10 cellular contexts compared by ENCODE assay signal in the genomic region with DNA sequence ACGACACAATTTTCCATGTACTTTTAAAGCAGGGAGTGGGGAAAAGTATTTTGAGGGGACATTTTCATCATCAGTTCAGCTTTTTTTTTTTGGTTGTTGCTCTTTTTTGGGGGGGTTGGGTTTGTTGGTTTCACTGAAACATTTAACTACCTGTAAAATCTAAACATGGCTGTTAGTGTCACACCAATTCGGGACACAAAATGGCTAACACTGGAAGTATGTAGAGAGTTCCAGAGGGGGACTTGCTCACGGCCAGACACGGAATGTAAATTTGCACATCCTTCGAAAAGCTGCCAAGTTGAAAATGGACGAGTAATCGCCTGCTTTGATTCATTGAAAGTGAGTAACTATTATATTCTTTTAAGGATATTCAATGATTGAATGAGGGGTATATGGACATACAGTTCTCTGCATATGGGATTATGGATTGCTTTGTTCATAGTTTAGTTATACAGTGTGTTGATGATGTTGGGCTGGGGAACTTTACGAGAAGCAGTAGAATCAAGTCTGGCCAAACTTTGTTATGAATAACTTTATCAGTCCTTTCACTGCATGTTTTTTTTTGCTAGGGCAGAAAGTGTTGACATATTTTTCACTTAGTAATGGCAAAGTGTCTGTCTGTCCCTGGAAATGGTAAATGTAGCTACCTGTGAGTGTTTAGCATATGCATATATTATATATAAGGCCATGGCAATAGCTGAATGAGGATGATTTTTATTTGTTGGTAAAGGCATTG. TPM values are rescaled to one million over a fixed set of nuclear protein-coding genes. Genes with fewer than 3 reads are reported as not detected.
DNase-seq lines count a peak whose midpoint lies in the region; ATAC-seq, FAIRE-seq and TF ChIP-seq lines count a peak whose summit lies in the region.
"Had no signal": no experiment of that assay in that cellular context is flagged by ENCODE, and none has a peak within 500 bp of the region (broad histone marks: within the 10 kb centered on the region; RNA-seq: fewer than 3 reads in every experiment).

No MANE protein-coding gene starts in this region.

- no peaks in the 10 kb centered on the region for H3K9me3 Mint-ChIP-seq in natural killer cell

- H3K36me3 Mint-ChIP-seq in natural killer cell: peaks cover 8% of the 10 kb centered on the region

- peak overlapping the region; percentile 76 to 89 for H3K27ac Mint-ChIP-seq in natural killer cell

- peak overlapping the region; percentile 92 for H3K4me2 ChIP-seq in GM12878 (ENCODE audit: control insufficient read depth, insufficient read depth)

- no peak for TF ChIP-seq CTCF in AG10803 (conservative IDR thresholded peaks at IDR 0.05; ENCODE audit: low read length)
- TF ChIP-seq CTCF in HFF-Myc (IDR thresholded peaks at IDR 0.05; ENCODE audit: low read depth, low read length, missing control alignments): no peak
- TF ChIP-seq CTCF in GM12878 (IDR thresholded peaks at IDR 0.05 in 2 of 3, conservative IDR thresholded peaks at IDR 0.05 in 1 of 3; ENCODE audit: control insufficient read depth in 2 of 3, extremely low read depth in 1 of 3, insufficient read depth in 1 of 3, low read depth in 3 of 3, low read length in 3 of 3): no peak
- TF ChIP-seq CTCF in natural killer cell (IDR thresholded peaks at IDR 0.05): no peak

- TF ChIP-seq POLR2A in GM12878 (IDR thresholded peaks at IDR 0.05; ENCODE audit: low read depth, low read length): no peak

- no peaks in the 10 kb centered on the region for H3K27me3 Mint-ChIP-seq in natural killer cell (ENCODE audit: low read depth in 2 of 2)

- H3K27ac ChIP-seq in GM12878 (ENCODE audit: control insufficient read depth, insufficient read depth): no peak overlapping the region

- peaks cover 4% of the 10 kb centered on the region; the same call in 1 of the 2 replicates for H4K20me1 ChIP-seq in GM12878 (ENCODE audit: control insufficient read depth, insufficient read depth)

- H3K36me3 ChIP-seq in GM12878 (ENCODE audit: control insufficient read depth in 2 of 2, insufficient read depth in 2 of 2, low read length in 1 of 2): peaks cover 4 to 29% of the 10 kb centered on the region in 2 experiments

- no peaks in the 10 kb centered on the region; the same call in 2 of the 3 replicates for H3K9me3 ChIP-seq in GM12878 (replicated peaks; ENCODE audit: control insufficient read depth, insufficient read depth, low read length)

- DNase-seq in AG10803 (ENCODE audit: low read depth) (no peak), HFF-Myc (ENCODE audit: extremely low read depth, low read depth) (no peak), GM12878 (ENCODE audit: low read depth, low spot score) (no peak), natural killer cell (no peak), NCI-H1417 treated with DMSO at 0.1 percent for 48 hours (lab: John Stamatoyannopoulos, UW) (no peak), NCI-H2196 treated with DMSO at 0.1 percent for 48 hours (lab: John Stamatoyannopoulos, UW; ENCODE audit: unreplicated experiment) (no peak), EL (no peak)
- DNase-seq: GDM1, Kasumi-1 had no signal

- H2AFZ ChIP-seq in GM12878 (ENCODE audit: control insufficient read depth, low read depth, low read length): no peak overlapping the region

- peaks cover 40% of the 10 kb centered on the region for H3K4me1 ChIP-seq in GM12878 (ENCODE audit: control insufficient read depth, insufficient read depth, low read length)

- H3K79me2 ChIP-seq in GM12878 (ENCODE audit: control insufficient read depth, insufficient read depth, low read length): peaks cover 99% of the 10 kb centered on the region

- H3K27me3 ChIP-seq in GM12878 (replicated peaks in 1 of 2; ENCODE audit: control insufficient read depth in 2 of 2, insufficient read depth in 2 of 2, low read length in 1 of 2): no peaks in the 10 kb centered on the region

- no peak overlapping the region for H3K9ac ChIP-seq in GM12878 (ENCODE audit: control insufficient read depth, insufficient read depth, low read length)

- no peak for TF ChIP-seq EP300 in GM12878 (IDR thresholded peaks at IDR 0.05; ENCODE audit: borderline replicate concordance in 1 of 2, control insufficient read depth in 1 of 2, low read depth in 2 of 2, low read length in 2 of 2)

- no peak for FAIRE-seq in GM12878 (lab: Jason Lieb, UNC)

- BruUV-seq in GM12878 (replicated peaks; lab: Mats Ljungman, UMichigan): no TSS peak

- ATAC-seq in GM12878 (no peak), natural killer cell (no peak), HG02571 (IDR thresholded peaks at IDR 0.05; ENCODE audit: unreplicated experiment) (no peak)

- peak overlapping the region; percentile 71 for H3K4me3 Mint-ChIP-seq in natural killer cell

- RAD21 ChIA-PET in GM12878 (lab: Charles Lee; ENCODE audit: unreplicated experiment): interaction anchor here (0.7 to 3.9 kb wide), 7 partner anchors 18 to 87 kb away, joined by 3 to 26 read pairs (median 3); partner anchors contain the start of gene MBNL1

- H3K4me3 ChIP-seq in AG10803 (ENCODE audit: low read length): peak overlapping the region; percentile 54
- H3K4me3 ChIP-seq in HFF-Myc (replicated peaks; ENCODE audit: low read depth, low read length): peak overlapping the region; percentile 35
- H3K4me3 ChIP-seq in GM12878: peak overlapping the region; percentile 34; the same call in 1 of the 2 replicates

- SMC1A ChIA-PET in GM12878 (lab: Charles Lee; ENCODE audit: uncharacterized antibody, unreplicated experiment): interaction anchor here (0.6 to 9.4 kb wide), 15 partner anchors 9 to 228 kb away, joined by 3 to 115 read pairs (median 8); no protein-coding TSS in a partner anchor

- peaks cover 65 to 82% of the 10 kb centered on the region in 2 donors for H3K4me1 Mint-ChIP-seq in natural killer cell

- in situ Hi-C loops in GM12878 (cut with MboI): no loop called here

- intact Hi-C loops in GM12878 (cut with micrococcal nuclease; ENCODE audit: unreplicated experiment) (no loop called here), natural killer cell (cut with micrococcal nuclease) (no loop called here)

- TF ChIP-seq RAD21 in GM12878 (IDR thresholded peaks at IDR 0.05; ENCODE audit: insufficient read depth, low read depth, low read length): no peak

- CTCF ChIA-PET in GM12878 (lab: Yijun Ruan, JAX): interaction anchor here (0.7 to 6.5 kb wide), 10 partner anchors 10 to 148 kb away, joined by 3 to 34 read pairs (median 4); no protein-coding TSS in a partner anchor

- WGBS in GM12878 (ENCODE audit: insufficient coverage, insufficient replicate concordance, low lambda C conversion rate, missing lambda C conversion rate): 63% methylated on average over 8 of the region's 8 CpGs

- POLR2A ChIA-PET in GM12878 (lab: Charles Lee): interaction anchor here (0.6 to 4.4 kb wide), 9 partner anchors 10 to 33 kb away, joined by 3 to 24 read pairs (median 4); no protein-coding TSS in a partner anchor

TF ChIP-seq in GM12878, 131 proteins besides CTCF, POLR2A, EP300 and RAD21:
- TF ChIP-seq FOXM1 (IDR thresholded peaks at IDR 0.05; ENCODE audit: low read depth, low read length): no peak
- no peak for TF ChIP-seq SREBF2 (IDR thresholded peaks at IDR 0.05; ENCODE audit: low read length)

RNA-seq across cellular contexts. Expression of gene MBNL1, which starts 31.5 kb away (rescaled TPM):
- 485 and 489 TPM in 2 replicates for total RNA-seq in GM12878 (2013; cell fraction: nucleolus; rRNA removed)
- total RNA-seq in GM12878 (2014; rRNA removed): 337 and 351 TPM in 2 replicates
- total RNA-seq in GM12878 (2014; rRNA removed; fragmentation: Illumina TruSeq; extraction: Trizol): 218 TPM in 2 replicates
- 239 and 247 TPM in 2 replicates for total RNA-seq in GM12878 (2021)
- 64.8 TPM for polyA plus RNA-seq in GM12878 (2011; ENCODE audit: low read depth)
- polyA plus RNA-seq in GM12878 (2011; rRNA removed): 80.9 and 82.1 TPM in 2 replicates
- 104 and 129 TPM in 2 replicates for polyA plus RNA-seq in GM12878 (2011; cell fraction: cytosol; rRNA removed)
- 52.1 and 62.2 TPM in 2 replicates for polyA plus RNA-seq in GM12878 (2011; cell fraction: nucleus; rRNA removed)
- 94.4 and 94.6 TPM in 2 replicates for polyA plus RNA-seq in GM12878 (2012)
- 200 and 216 TPM in 2 replicates for polyA plus RNA-seq in GM12878 (2014; fragmentation: Illumina TruSeq; extraction: Trizol)
- 10 to 100 TPM; 59.6 to 73.3 TPM for polyA plus RNA-seq in GM12878 (2014; fragmentation: Nextera tagmentation; extraction: Ambion mirVana)
- 132 and 143 TPM in 2 replicates for polyA plus RNA-seq in GM12878 (2014; rRNA removed)
- 100 to 1,000 TPM; 141 to 146 TPM for polyA plus RNA-seq in GM12878 (2016; fragmentation: Nextera tagmentation; extraction: Ambion mirVana)
- polyA minus RNA-seq in GM12878 (2011; rRNA and poly(A)+ RNA removed): 286 and 329 TPM in 2 replicates
- 138 and 193 TPM in 2 replicates for polyA minus RNA-seq in GM12878 (2011; cell fraction: cytosol; rRNA and poly(A)+ RNA removed)
- 137 and 215 TPM in 2 replicates for polyA minus RNA-seq in GM12878 (2011; cell fraction: nucleus; rRNA and poly(A)+ RNA removed)
- total RNA-seq in natural killer cell: 100 to 1,000 TPM; 600 to 704 (median 607) TPM
